15 cellular contexts compared by ENCODE assay signal in genomic region chr17:49659983-49660382, GRCh38. TPM values are rescaled to one million over a fixed set of nuclear protein-coding genes. Genes with fewer than 3 reads are reported as not detected.
DNase-seq lines count a peak whose midpoint lies in the region; ATAC-seq and TF ChIP-seq lines count a peak whose summit lies in the region.
"Had no signal": no experiment of that assay in that cellular context is flagged by ENCODE, and none has a peak within 500 bp of the region (broad histone marks: within the 10 kb centered on the region; RNA-seq: fewer than 3 reads in every experiment).

No MANE protein-coding gene starts in this region.

- intact Hi-C loops in MCF 10A (cut with micrococcal nuclease) (no loop called here), breast epithelium (cut with DNase I; ENCODE audit: low total_unique reads) (no loop called here)
- intact Hi-C loops in dendritic cell treated with granulocyte-macrophage colony-stimulating factor and Interleukin-4, amounts not matched to agents 40 ng/mL and 50 ng/mL, for 4 days (cut with micrococcal nuclease): loop anchor here (10.0 kb wide), 1 partner anchor 45 kb away; no protein-coding TSS in a partner anchor

- H3K36me3 Mint-ChIP-seq in MCF 10A (ENCODE audit: insufficient read depth, unreplicated experiment): peaks cover 26% of the 10 kb centered on the region
- peaks cover 58% of the 10 kb centered on the region for H3K36me3 Mint-ChIP-seq in dendritic cell treated with granulocyte-macrophage colony-stimulating factor and Interleukin-4, amounts not matched to agents 40 ng/mL and 50 ng/mL, for 4 days (ENCODE audit: low read depth)
- peaks cover 10 to 40% of the 10 kb centered on the region in 2 donors for H3K36me3 Mint-ChIP-seq in stimulated activated naive B cell treated with anti-CD40 and anti-IgM and Interleukin-4, amounts not matched to agents 10 μg/mL and 1 μg/mL and 100 μg/mL, for 72 hours

- no peaks in the 10 kb centered on the region for H3K9me3 Mint-ChIP-seq in MCF 10A (ENCODE audit: unreplicated experiment)
- H3K9me3 Mint-ChIP-seq in dendritic cell treated with granulocyte-macrophage colony-stimulating factor and Interleukin-4, amounts not matched to agents 40 ng/mL and 50 ng/mL, for 4 days: no peaks in the 10 kb centered on the region
- no peaks in the 10 kb centered on the region for H3K9me3 Mint-ChIP-seq in stimulated activated naive B cell treated with anti-CD40 and anti-IgM and Interleukin-4, amounts not matched to agents 10 μg/mL and 1 μg/mL and 100 μg/mL, for 72 hours

- no peak overlapping the region for H3K4me3 ChIP-seq in breast epithelium
- H3K4me3 ChIP-seq: MG63 had no signal

- no peaks in the 10 kb centered on the region for H3K4me1 ChIP-seq in breast epithelium

- DNase-seq in MCF 10A (ENCODE audit: unreplicated experiment) (no peak), breast epithelium (ENCODE audit: low spot score in 2 of 2) (no peak), GM20000 (ENCODE audit: low spot score) (peak; percentile 28), AML-193 (lab: John Stamatoyannopoulos, UW) (no peak)
- DNase-seq in stimulated activated naive B cell treated with anti-CD40 and anti-IgM and Interleukin-4, amounts not matched to agents 10 μg/mL and 1 μg/mL and 100 μg/mL, for 72 hours: no peak
- no peak for DNase-seq in stimulated activated CD4-positive, alpha-beta T cell treated with anti-CD3 and anti-CD28 coated beads, Interleukin-4, amount 100 ng/mL, for 4 hours
- DNase-seq: Calu3, DMS53, MG63, NCI-H1092, NCI-H510A treated with DMSO at 0.1 percent for 48 hours had no signal

- no peaks in the 10 kb centered on the region for H3K36me3 ChIP-seq in breast epithelium

- H3K27me3 Mint-ChIP-seq in MCF 10A (ENCODE audit: insufficient read depth, unreplicated experiment): no peaks in the 10 kb centered on the region
- no peaks in the 10 kb centered on the region for H3K27me3 Mint-ChIP-seq in dendritic cell treated with granulocyte-macrophage colony-stimulating factor and Interleukin-4, amounts not matched to agents 40 ng/mL and 50 ng/mL, for 4 days
- no peaks in the 10 kb centered on the region for H3K27me3 Mint-ChIP-seq in stimulated activated naive B cell treated with anti-CD40 and anti-IgM and Interleukin-4, amounts not matched to agents 10 μg/mL and 1 μg/mL and 100 μg/mL, for 72 hours

- CTCF ChIA-PET in MCF 10A (lab: Yijun Ruan, JAX): no interaction called here

- BruUV-seq in MCF 10A (replicated peaks; lab: Mats Ljungman, UMichigan): no TSS peak

- H3K4me3 Mint-ChIP-seq in MCF 10A (ENCODE audit: unreplicated experiment): no peak overlapping the region
- H3K4me3 Mint-ChIP-seq in dendritic cell treated with granulocyte-macrophage colony-stimulating factor and Interleukin-4, amounts not matched to agents 40 ng/mL and 50 ng/mL, for 4 days: no peak overlapping the region
- H3K4me3 Mint-ChIP-seq in stimulated activated naive B cell treated with anti-CD40 and anti-IgM and Interleukin-4, amounts not matched to agents 10 μg/mL and 1 μg/mL and 100 μg/mL, for 72 hours: no peak overlapping the region

- TF ChIP-seq CTCF in MCF 10A (IDR thresholded peaks at IDR 0.05; ENCODE audit: unreplicated experiment) (no peak), breast epithelium (IDR thresholded peaks at IDR 0.05) (no peak), GM20000 (IDR thresholded peaks at IDR 0.05; ENCODE audit: extremely low read depth, missing control alignments) (no peak)

- POLR2A ChIA-PET in MCF 10A (lab: Yijun Ruan, JAX): no interaction called here

- H3K27ac Mint-ChIP-seq in MCF 10A (ENCODE audit: low read depth, unreplicated experiment): peak overlapping the region; percentile 3
- peak overlapping the region; percentile 1 for H3K27ac Mint-ChIP-seq in dendritic cell treated with granulocyte-macrophage colony-stimulating factor and Interleukin-4, amounts not matched to agents 40 ng/mL and 50 ng/mL, for 4 days
- peak overlapping the region; percentile 1 for H3K27ac Mint-ChIP-seq in stimulated activated naive B cell treated with anti-CD40 and anti-IgM and Interleukin-4, amounts not matched to agents 10 μg/mL and 1 μg/mL and 100 μg/mL, for 72 hours

- H3K4me1 Mint-ChIP-seq in MCF 10A (ENCODE audit: insufficient read depth, unreplicated experiment): peaks cover 18% of the 10 kb centered on the region
- peaks cover 44% of the 10 kb centered on the region for H3K4me1 Mint-ChIP-seq in dendritic cell treated with granulocyte-macrophage colony-stimulating factor and Interleukin-4, amounts not matched to agents 40 ng/mL and 50 ng/mL, for 4 days (ENCODE audit: low read depth)
- H3K4me1 Mint-ChIP-seq in stimulated activated naive B cell treated with anti-CD40 and anti-IgM and Interleukin-4, amounts not matched to agents 10 μg/mL and 1 μg/mL and 100 μg/mL, for 72 hours: peaks cover 36 to 39% of the 10 kb centered on the region in 2 donors

- ATAC-seq in stimulated activated naive B cell treated with anti-CD40 and anti-IgM and Interleukin-4, amounts not matched to agents 10 μg/mL and 1 μg/mL and 100 μg/mL, for 72 hours (replicated peaks): no peak
- no peak for ATAC-seq in GM18505 (IDR thresholded peaks at IDR 0.05; ENCODE audit: unreplicated experiment)
- ATAC-seq: Panc1 had no signal

- TF ChIP-seq POLR2A in breast epithelium (IDR thresholded peaks at IDR 0.05) (no peak), GM18505 (IDR thresholded peaks at IDR 0.05; ENCODE audit: borderline replicate concordance, extremely low read depth, insufficient read depth, insufficient read length) (no peak)

- no peaks in the 10 kb centered on the region for H3K9me3 ChIP-seq in breast epithelium
- H3K9me3 ChIP-seq: MG63 had no signal

- H3K27ac ChIP-seq in breast epithelium: no peak overlapping the region
- H3K27ac ChIP-seq: C4-2B had no signal

- H3K27me3 ChIP-seq in breast epithelium: no peaks in the 10 kb centered on the region
- H3K27me3 ChIP-seq: MG63 had no signal

RNA-seq across cellular contexts. Expression of gene SPOP, which starts 17.9 kb away (rescaled TPM):
- total RNA-seq in MCF 10A (2022): 42.1 and 52.3 TPM in 2 replicates
- 10 to 100 TPM; 48.3 to 73.8 (median 55.4) TPM for total RNA-seq in breast epithelium

RNA-seq across cellular contexts. Expression of gene SLC35B1, which starts 47.8 kb away (rescaled TPM):
- total RNA-seq in MCF 10A (2022) (99.6 and 130 TPM in 2 replicates), breast epithelium (10 to 100 TPM; 33.0 to 44.1 (median 35.7) TPM)
